Comparison of ENCODE assay signal across 21 cellular contexts in the genomic region with DNA sequence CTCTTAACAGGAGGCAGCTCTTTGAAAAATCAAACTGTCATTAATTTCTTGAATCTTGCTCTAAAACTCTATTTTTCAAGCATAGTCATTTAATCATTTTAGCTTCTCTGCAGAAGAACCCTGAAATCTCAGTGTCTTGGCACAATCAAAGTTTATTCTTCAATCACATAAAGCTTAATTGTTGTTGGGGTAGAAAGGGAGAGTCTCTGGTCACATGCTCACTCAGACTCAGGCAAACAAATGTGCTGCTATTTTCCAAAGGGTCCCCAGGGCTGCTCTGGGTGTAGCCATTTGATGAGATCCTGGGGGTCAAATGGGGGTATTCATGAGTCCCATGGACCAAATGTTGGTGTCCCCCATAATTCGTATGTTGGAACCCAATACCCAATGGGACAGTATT.
DNase-seq lines count a peak whose midpoint lies in the region; TF ChIP-seq lines count a peak whose summit lies in the region.
"Had no signal": no experiment of that assay in that cellular context is flagged by ENCODE, and none has a peak within 500 bp of the region (broad histone marks: within the 10 kb centered on the region; RNA-seq: fewer than 3 reads in every experiment).

No MANE protein-coding gene starts in this region.

- H4K91ac ChIP-seq in H9 (ENCODE audit: insufficient read length, low read depth, low read length): no peak overlapping the region

- no peak overlapping the region for H3K14ac ChIP-seq in H9 (ENCODE audit: insufficient read depth, low read length)

- no peak overlapping the region for H2BK5ac ChIP-seq in H9 (ENCODE audit: insufficient read length, low read length)

- no peak overlapping the region for H2BK120ac ChIP-seq in H9 (ENCODE audit: low read depth, low read length, poor library complexity, severe bottlenecking)

- no peak overlapping the region for H4K8ac ChIP-seq in H9 (replicated peaks; ENCODE audit: insufficient read length, low read depth, low read length)

- H3K9ac ChIP-seq in H9 (ENCODE audit: extremely low read depth, insufficient read length, low read length) (no peak overlapping the region), endodermal cell (ENCODE audit: extremely low read depth, low read length, poor library complexity, severe bottlenecking) (no peak overlapping the region)

- H3K9me3 ChIP-seq in H9 (ENCODE audit: control insufficient read depth, low read depth, low read length) (no peaks in the 10 kb centered on the region), endodermal cell (ENCODE audit: control insufficient read depth, low read length) (no peaks in the 10 kb centered on the region)

- H2AFZ ChIP-seq in H9 (ENCODE audit: low read length): no peak overlapping the region

- H3K79me2 ChIP-seq in H9 (ENCODE audit: insufficient read depth, low read length): no peaks in the 10 kb centered on the region

- H3K79me1 ChIP-seq in H9 (ENCODE audit: insufficient read depth, low read depth, low read length, poor library complexity, severe bottlenecking): no peaks in the 10 kb centered on the region

- no peak overlapping the region for H4K5ac ChIP-seq in H9 (ENCODE audit: insufficient read length, low read depth, low read length)

- H3K36me3 Mint-ChIP-seq in H9 (ENCODE audit: insufficient read depth in 1 of 3, low read depth in 3 of 3) (peaks cover 0 to 5% (median 0%) of the 10 kb centered on the region in 3 experiments; a peak in 1 of 7 replicates), endodermal cell (ENCODE audit: low read depth) (no peaks in the 10 kb centered on the region)
- H3K36me3 Mint-ChIP-seq in activated CD4-positive, alpha-beta T cell treated with anti-CD3 and anti-CD28 coated beads, Interleukin-2, amount 10 ng/mL, durations not matched to agents 7 days and 5 days (ENCODE audit: low read depth): no peaks in the 10 kb centered on the region
- H3K36me3 Mint-ChIP-seq: CD8-positive, alpha-beta memory T cell had no signal

- H3K4me3 Mint-ChIP-seq in H9: no peak overlapping the region
- no peak overlapping the region for H3K4me3 Mint-ChIP-seq in activated CD4-positive, alpha-beta T cell treated with anti-CD3 and anti-CD28 coated beads, Interleukin-2, amount 10 ng/mL, durations not matched to agents 7 days and 5 days
- H3K4me3 Mint-ChIP-seq in endodermal cell: no peak overlapping the region
- H3K4me3 Mint-ChIP-seq: B cell; CD8-positive, alpha-beta memory T cell had no signal

- no peak overlapping the region for H3K4me3 ChIP-seq in endodermal cell (ENCODE audit: low read length)

- H3K4me1 ChIP-seq in H9 (ENCODE audit: insufficient read depth, low read length) (no peaks in the 10 kb centered on the region), endodermal cell (ENCODE audit: control insufficient read depth, insufficient read depth, low read length) (peaks cover 14% of the 10 kb centered on the region)

- DNase-seq in caudate nucleus (lab: John Stamatoyannopoulos, UW) (peak in 9 of 61 donors; percentile 2 to 36 (median 6)), inferior parietal cortex (ENCODE audit: extremely low spot score) (peak; percentile 56), putamen (ENCODE audit: low spot score) (peak; percentile 77), H9 (no peak), SIG-M5 treated with dmso at 0.1 percent for 504 hours (lab: John Stamatoyannopoulos, UW; ENCODE audit: unreplicated experiment) (no peak), endodermal cell (no peak)
- no peak for DNase-seq in activated CD4-positive, alpha-beta T cell treated with anti-CD3 and anti-CD28 coated beads, Interleukin-2, amount 10 ng/mL, durations not matched to agents 7 days and 5 days
- DNase-seq: CD8-positive, alpha-beta memory T cell; DMS 273 treated with DMSO at 0.1 percent for 48 hours; DMS79 treated with DMSO at 0.1 percent for 48 hours; GF-D8; KBM-7; NCI-H1105 treated with DMSO at 0.1 percent for 48 hours; NCI-H146; NCI-H1930; NCI-H2227 treated with DMSO at 0.1 percent for 48 hours; NCI-H526 treated with DMSO at 0.1 percent for 48 hours; Right ventricle myocardium superior; RPMI8226 had no signal

- no peaks in the 10 kb centered on the region for H4K20me1 ChIP-seq in H9 (ENCODE audit: control insufficient read depth, insufficient read depth, insufficient read length)

- H3K23me2 ChIP-seq in H9 (ENCODE audit: insufficient read length, low read depth, low read length, poor library complexity, severe bottlenecking): no peaks in the 10 kb centered on the region

- H3K18ac ChIP-seq in H9 (ENCODE audit: insufficient read length, low read depth, low read length): no peak overlapping the region

- CTCF ChIA-PET in activated CD4-positive, alpha-beta T cell treated with anti-CD3 and anti-CD28 coated beads, Interleukin-2, amount 10 ng/mL, durations not matched to agents 7 days and 5 days (lab: Charles Lee): interaction anchor here (0.6 kb wide), 1 partner anchor 114 kb away, joined by 4 read pairs; no protein-coding TSS in a partner anchor

- no peak overlapping the region for H3K23ac ChIP-seq in H9 (ENCODE audit: insufficient read length, low read depth, low read length)

- peaks cover 15 to 19% of the 10 kb centered on the region in 2 experiments for H3K4me1 Mint-ChIP-seq in H9
- H3K4me1 Mint-ChIP-seq in activated CD4-positive, alpha-beta T cell treated with anti-CD3 and anti-CD28 coated beads, Interleukin-2, amount 10 ng/mL, durations not matched to agents 7 days and 5 days: no peaks in the 10 kb centered on the region
- peaks cover 35% of the 10 kb centered on the region for H3K4me1 Mint-ChIP-seq in endodermal cell
- H3K4me1 Mint-ChIP-seq: B cell; CD8-positive, alpha-beta memory T cell had no signal

- H3K4me2 ChIP-seq in H9 (ENCODE audit: insufficient read depth, insufficient read length, low read length): no peak overlapping the region

- TF ChIP-seq CTCF in H9 (conservative IDR thresholded peaks at IDR 0.05): no peak
- no peak for TF ChIP-seq CTCF in endodermal cell (conservative IDR thresholded peaks at IDR 0.05)

- H3K27me3 Mint-ChIP-seq in H9 (ENCODE audit: low read depth) (peaks cover 7% of the 10 kb centered on the region; the same call in 1 of the 2 replicates), endodermal cell (ENCODE audit: insufficient read depth) (no peaks in the 10 kb centered on the region)
- no peaks in the 10 kb centered on the region for H3K27me3 Mint-ChIP-seq in activated CD4-positive, alpha-beta T cell treated with anti-CD3 and anti-CD28 coated beads, Interleukin-2, amount 10 ng/mL, durations not matched to agents 7 days and 5 days
- H3K27me3 Mint-ChIP-seq: B cell had no signal

- H2BK20ac ChIP-seq in H9 (ENCODE audit: low read depth, low read length, poor library complexity, severe bottlenecking): no peak overlapping the region

- no peak overlapping the region for H3T11ph ChIP-seq in H9 (ENCODE audit: low read length)

- H3K56ac ChIP-seq in H9 (ENCODE audit: insufficient read length, low read depth, low read length): no peak overlapping the region

- no peak overlapping the region for H2BK12ac ChIP-seq in H9 (ENCODE audit: insufficient read length, low read depth, low read length)

- POLR2A ChIA-PET in activated CD4-positive, alpha-beta T cell treated with anti-CD3 and anti-CD28 coated beads, Interleukin-2, amount 10 ng/mL, durations not matched to agents 7 days and 5 days (lab: Charles Lee): no interaction called here

- no peaks in the 10 kb centered on the region for H3K27me3 ChIP-seq in H9 (ENCODE audit: insufficient read depth, low read length)
- H3K27me3 ChIP-seq in endodermal cell (ENCODE audit: control insufficient read depth, insufficient read depth, low read length, poor library complexity, severe bottlenecking): no peaks in the 10 kb centered on the region

- H3K27ac ChIP-seq in caudate nucleus (ENCODE audit: low read depth, low read length) (peak overlapping the region; percentile 85), H9 (ENCODE audit: insufficient read length, low read depth, low read length) (no peak overlapping the region), endodermal cell (ENCODE audit: low read depth, low read length) (no peak overlapping the region)
- H3K27ac ChIP-seq: C4-2B had no signal

- H3K36me3 ChIP-seq in endodermal cell (ENCODE audit: control insufficient read depth, insufficient read depth, low read length): no peaks in the 10 kb centered on the region

- no CpG with 5 or more reads among the region's 1 CpG for WGBS in H9 (ENCODE audit: extremely low coverage, insufficient read length, low lambda C conversion rate)
- 97 to 100% methylated on average over 1 of the region's 1 CpG for WGBS in endodermal cell (ENCODE audit: insufficient coverage in 1 of 2, insufficient read length in 1 of 2), 2 experiments

- H3K27ac Mint-ChIP-seq in H9: no peak overlapping the region
- no peak overlapping the region for H3K27ac Mint-ChIP-seq in activated CD4-positive, alpha-beta T cell treated with anti-CD3 and anti-CD28 coated beads, Interleukin-2, amount 10 ng/mL, durations not matched to agents 7 days and 5 days
- H3K27ac Mint-ChIP-seq in endodermal cell: no peak overlapping the region
- H3K27ac Mint-ChIP-seq: B cell; CD8-positive, alpha-beta memory T cell had no signal

- H3K9me3 Mint-ChIP-seq in H9 (peaks cover 0 to 2% of the 10 kb centered on the region in 2 experiments; a peak in 2 of 5 replicates), endodermal cell (peaks cover 6% of the 10 kb centered on the region)
- no peaks in the 10 kb centered on the region for H3K9me3 Mint-ChIP-seq in activated CD4-positive, alpha-beta T cell treated with anti-CD3 and anti-CD28 coated beads, Interleukin-2, amount 10 ng/mL, durations not matched to agents 7 days and 5 days

- no peak overlapping the region for H2AK5ac ChIP-seq in H9 (ENCODE audit: insufficient read length, low read length)

- H2BK15ac ChIP-seq in H9 (ENCODE audit: low read depth, low read length): no peak overlapping the region

- H3K4ac ChIP-seq in H9 (ENCODE audit: low read depth, low read length): no peak overlapping the region

Comparison
In these comparisons a context has a peak if more than half of its experiments do, and no peak if none do; other contexts are left out.
1. DNase-seq: peak in inferior parietal cortex (single experiment) and putamen (single experiment); none in H9 (single experiment), activated CD4-positive, alpha-beta T cell treated with anti-CD3 and anti-CD28 coated beads, Interleukin-2, amount 10 ng/mL, durations not matched to agents 7 days and 5 days (single experiment), SIG-M5 treated with dmso at 0.1 percent for 504 hours (single experiment) and endodermal cell (single experiment).